ENCODE assay signal across 1 cellular context in the genomic region with DNA sequence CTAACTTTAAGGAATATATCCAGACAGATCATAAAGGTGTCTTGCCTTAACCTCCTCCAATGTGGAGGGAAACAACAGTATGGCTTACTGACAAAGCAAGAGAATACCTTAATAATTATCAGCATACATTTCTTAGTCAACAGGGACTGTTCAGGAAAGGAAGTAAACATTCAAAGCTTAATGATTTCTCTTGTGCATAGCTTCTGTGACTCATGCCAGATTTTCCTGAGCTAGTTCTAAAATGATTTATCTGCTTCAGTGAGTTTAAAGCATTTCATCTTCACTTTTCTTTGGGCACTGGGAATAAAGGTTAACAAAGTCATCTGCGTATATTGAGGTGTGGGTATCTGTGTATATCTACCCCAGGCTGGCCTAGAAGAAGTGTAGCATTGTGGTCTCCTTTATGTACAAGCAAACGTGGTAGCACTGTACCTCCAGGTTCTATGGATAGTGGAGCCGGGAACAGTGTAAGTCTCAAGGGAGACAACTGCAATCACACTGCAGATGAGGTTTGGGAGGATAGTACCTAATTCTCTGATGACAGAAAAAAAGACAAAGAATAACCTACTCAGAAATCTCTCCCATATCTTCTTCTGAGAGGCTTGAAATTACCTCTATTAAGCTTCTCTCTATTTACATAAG.
TF ChIP-seq lines count a peak whose summit lies in the region.

No MANE protein-coding gene starts in this region.

TF ChIP-seq in SK-N-SH treated with all-trans-retinoic acid at 6 μM for 48 hours, 23 proteins besides CTCF, POLR2A, EP300 and RAD21 (continued from another document):
- TF ChIP-seq, protein P1, sequence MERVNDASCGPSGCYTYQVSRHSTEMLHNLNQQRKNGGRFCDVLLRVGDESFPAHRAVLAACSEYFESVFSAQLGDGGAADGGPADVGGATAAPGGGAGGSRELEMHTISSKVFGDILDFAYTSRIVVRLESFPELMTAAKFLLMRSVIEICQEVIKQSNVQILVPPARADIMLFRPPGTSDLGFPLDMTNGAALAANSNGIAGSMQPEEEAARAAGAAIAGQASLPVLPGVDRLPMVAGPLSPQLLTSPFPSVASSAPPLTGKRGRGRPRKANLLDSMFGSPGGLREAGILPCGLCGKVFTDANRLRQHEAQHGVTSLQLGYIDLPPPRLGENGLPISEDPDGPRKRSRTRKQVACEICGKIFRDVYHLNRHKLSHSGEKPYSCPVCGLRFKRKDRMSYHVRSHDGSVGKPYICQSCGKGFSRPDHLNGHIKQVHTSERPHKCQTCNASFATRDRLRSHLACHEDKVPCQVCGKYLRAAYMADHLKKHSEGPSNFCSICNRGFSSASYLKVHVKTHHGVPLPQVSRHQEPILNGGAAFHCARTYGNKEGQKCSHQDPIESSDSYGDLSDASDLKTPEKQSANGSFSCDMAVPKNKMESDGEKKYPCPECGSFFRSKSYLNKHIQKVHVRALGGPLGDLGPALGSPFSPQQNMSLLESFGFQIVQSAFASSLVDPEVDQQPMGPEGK (CRISPR knock-in tag; IDR thresholded peaks at IDR 0.05; ENCODE audit: borderline replicate concordance) = no peak
- TF ChIP-seq RARB (CRISPR knock-in tag; IDR thresholded peaks at IDR 0.05) = no peak
- no peak for TF ChIP-seq BACH2 (CRISPR knock-in tag; IDR thresholded peaks at IDR 0.05; ENCODE audit: borderline replicate concordance)
